8 cellular contexts compared by ENCODE assay signal in genomic region chr1:205017766-205018165, GRCh38. TPM values are rescaled to one million over a fixed set of nuclear protein-coding genes. Genes with fewer than 3 reads are reported as not detected.
"Had no signal": no experiment of that assay in that cellular context is flagged by ENCODE, and none has a peak within 500 bp of the region (broad histone marks: within the 10 kb centered on the region; RNA-seq: fewer than 3 reads in every experiment).

No MANE protein-coding gene starts in this region.

- H3K4me3 ChIP-seq: GM23248, K562 had no signal

- H3K27ac ChIP-seq: GM23248 had no signal

- H2AFZ ChIP-seq: GM23248 had no signal

- DNase-seq: GM23248, GOT3, H9, HCEC 1CT, IMR-90, KG1 had no signal

- H3K9ac ChIP-seq: GM23248 had no signal

RNA-seq across cellular contexts. Expression of gene CNTN2, which starts 25.2 kb away (rescaled TPM):
- total RNA-seq: GM23248, HT-29, IMR-90, K562 had no signal
- polyA plus RNA-seq: GM23248, IMR-90, K562 had no signal
